In the genomic region with DNA sequence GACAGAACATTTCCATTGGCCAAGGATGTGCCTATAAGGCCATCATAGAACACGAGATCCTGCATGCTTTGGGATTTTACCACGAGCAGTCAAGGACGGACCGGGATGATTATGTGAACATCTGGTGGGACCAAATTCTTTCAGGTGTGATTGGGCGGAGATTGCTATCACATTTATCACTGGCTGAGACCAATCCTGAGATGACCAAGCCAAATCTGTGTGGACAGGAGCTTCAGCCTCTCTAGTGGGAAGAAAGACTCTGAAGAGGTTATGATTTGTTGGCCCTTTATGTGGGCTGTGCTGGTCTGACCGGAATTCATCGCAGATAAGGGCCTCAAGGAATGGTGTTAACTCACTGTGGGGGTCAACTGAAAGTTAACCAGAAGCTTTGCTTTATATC, we compare ENCODE assay signal across 38 cellular contexts. TPM values are rescaled to one million over a fixed set of nuclear protein-coding genes. Genes with fewer than 3 reads are reported as not detected.
"Had no signal": no experiment of that assay in that cellular context is flagged by ENCODE, and none has a peak within 500 bp of the region (broad histone marks: within the 10 kb centered on the region; RNA-seq: fewer than 3 reads in every experiment).

No MANE protein-coding gene starts in this region.

- ATAC-seq: activated CD4-positive, alpha-beta T cell treated with anti-CD3 and anti-CD28 coated beads for 36 hours; activated CD8-positive, alpha-beta memory T cell treated with anti-CD3 and anti-CD28 coated beads, Interleukin-2, amount 10 ng/mL, durations not matched to agents 7 days and 5 days; activated CD8-positive, alpha-beta T cell treated with anti-CD3 and anti-CD28 coated beads, Interleukin-2, amount 10 ng/mL, durations not matched to agents 7 days and 5 days; activated naive CD8-positive, alpha-beta T cell treated with anti-CD3 and anti-CD28 coated beads, Interleukin-2, amount 50 U/mL, for 24 hours; body of pancreas; T-helper 17 cell had no signal

- H3K4me3 ChIP-seq: adrenal gland, body of pancreas, cardiac muscle cell, coronary artery, dorsolateral prefrontal cortex, esophagus muscularis mucosa had no signal

- DNase-seq: activated CD4-positive, alpha-beta memory T cell treated with anti-CD3 and anti-CD28 coated beads for 36 hours; activated CD4-positive, alpha-beta T cell treated with anti-CD3 and anti-CD28 coated beads for 36 hours; activated CD4-positive, alpha-beta T cell treated with anti-CD3 and anti-CD28 coated beads, Interleukin-2, amount 10 ng/mL, durations not matched to agents 24 days and 14 days; activated CD4-positive, CD25-positive, alpha-beta regulatory T cell; activated CD4-positive, CD25-positive, alpha-beta regulatory T cell treated with anti-CD3 and anti-CD28 coated beads, Interleukin-2, amount 50 U/mL, for 72 hours; activated CD8-positive, alpha-beta memory T cell treated with anti-CD3 and anti-CD28 coated beads, Interleukin-2, amount 10 ng/mL, durations not matched to agents 7 days and 5 days; activated CD8-positive, alpha-beta memory T cell treated with anti-CD3 and anti-CD28 coated beads, Interleukin-2, amount 50 U/mL, for 4 hours; activated CD8-positive, alpha-beta T cell treated with anti-CD3 and anti-CD28 coated beads, Interleukin-2, amount 10 ng/mL, durations not matched to agents 7 days and 5 days; activated effector memory CD4-positive, alpha-beta T cell treated with anti-CD3 and anti-CD28 coated beads, Interleukin-2, amount 50 U/mL, for 16 hours; activated naive CD4-positive, alpha-beta T cell treated with anti-CD3 and anti-CD28 coated beads for 36 hours; activated naive CD8-positive, alpha-beta T cell treated with anti-CD3 and anti-CD28 coated beads for 36 hours; activated naive CD8-positive, alpha-beta T cell treated with anti-CD3 and anti-CD28 coated beads, Interleukin-2, amount 50 U/mL, for 24 hours; activated T-cell treated with anti-CD3 and anti-CD28 coated beads, Interleukin-2, amount 50 U/mL, for 1 hour; activated T-cell treated with anti-CD3 and anti-CD28 coated beads, Interleukin-2, amount 50 U/mL, for 48 hours; adrenal gland; amygdala; aorta; body of pancreas; central memory CD4-positive, alpha-beta T cell; cerebellar nuclear complex; dorsolateral prefrontal cortex; effector memory CD4-positive, alpha-beta T cell; endodermal cell; foreskin melanocyte; head of caudate nucleus; T-helper 1 cell; T-helper 17 cell; T1000 had no signal

- H3K4me1 Mint-ChIP-seq: activated CD4-positive, alpha-beta T cell treated with anti-CD3 and anti-CD28 coated beads for 36 hours; activated CD4-positive, alpha-beta T cell treated with anti-CD3 and anti-CD28 coated beads, Interleukin-2, amount 10 ng/mL, durations not matched to agents 24 days and 14 days; activated CD8-positive, alpha-beta memory T cell treated with anti-CD3 and anti-CD28 coated beads, Interleukin-2, amount 10 ng/mL, durations not matched to agents 7 days and 5 days; activated naive CD4-positive, alpha-beta T cell treated with anti-CD3 and anti-CD28 coated beads, Interleukin-2, amount 50 U/mL, for 24 hours; activated naive CD8-positive, alpha-beta T cell treated with anti-CD3 and anti-CD28 coated beads for 36 hours; activated naive CD8-positive, alpha-beta T cell treated with anti-CD3 and anti-CD28 coated beads, Interleukin-2, amount 50 U/mL, for 24 hours; T-helper 17 cell had no signal

- H3K27ac ChIP-seq: adrenal gland, body of pancreas, cardiac muscle cell, coronary artery, dorsolateral prefrontal cortex, esophagus muscularis mucosa had no signal

- H3K36me3 Mint-ChIP-seq: activated CD4-positive, alpha-beta memory T cell treated with anti-CD3 and anti-CD28 coated beads for 36 hours; activated CD8-positive, alpha-beta memory T cell treated with anti-CD3 and anti-CD28 coated beads, Interleukin-2, amount 10 ng/mL, durations not matched to agents 7 days and 5 days; activated naive CD4-positive, alpha-beta T cell treated with anti-CD3 and anti-CD28 coated beads, Interleukin-2, amount 50 U/mL, for 24 hours; activated naive CD8-positive, alpha-beta T cell treated with anti-CD3 and anti-CD28 coated beads for 36 hours had no signal

- H3K4me3 Mint-ChIP-seq: activated CD4-positive, alpha-beta memory T cell treated with anti-CD3 and anti-CD28 coated beads for 36 hours; activated CD4-positive, alpha-beta T cell treated with anti-CD3 and anti-CD28 coated beads for 36 hours; activated CD4-positive, alpha-beta T cell treated with anti-CD3 and anti-CD28 coated beads, Interleukin-2, amount 10 ng/mL, durations not matched to agents 24 days and 14 days; activated CD8-positive, alpha-beta memory T cell treated with anti-CD3 and anti-CD28 coated beads, Interleukin-2, amount 10 ng/mL, durations not matched to agents 7 days and 5 days; activated CD8-positive, alpha-beta T cell treated with anti-CD3 and anti-CD28 coated beads, Interleukin-2, amount 10 ng/mL, durations not matched to agents 7 days and 5 days; activated naive CD4-positive, alpha-beta T cell treated with anti-CD3 and anti-CD28 coated beads for 36 hours; activated naive CD4-positive, alpha-beta T cell treated with anti-CD3 and anti-CD28 coated beads, Interleukin-2, amount 50 U/mL, for 24 hours; activated naive CD8-positive, alpha-beta T cell treated with anti-CD3 and anti-CD28 coated beads for 36 hours; activated naive CD8-positive, alpha-beta T cell treated with anti-CD3 and anti-CD28 coated beads, Interleukin-2, amount 50 U/mL, for 24 hours; activated T-helper 1 cell treated with anti-CD3 and anti-CD28 coated beads, Interleukin-12 subunit alpha, Interleukin-12 subunit beta, Interleukin-2, Interleukin-4 antibody, amounts not matched to agents 30 ng/mL and 10 ng/mL and 1 ng/mL, durations not matched to agents 14 hours and 24 hours and 36 hours; dendritic cell treated with granulocyte-macrophage colony-stimulating factor and Interleukin-4, amounts not matched to agents 40 ng/mL and 50 ng/mL, for 4 days; endodermal cell; T-helper 17 cell; T-helper 2 cell treated with Interferon-gamma antibody and Interleukin-4, amounts not matched to agents 5 μg/mL and 100 μg/mL, for 36 hours had no signal

- H3K36me3 ChIP-seq: adrenal gland, cardiac muscle cell, esophagus muscularis mucosa had no signal

- H3K9me3 ChIP-seq: adrenal gland, body of pancreas, esophagus muscularis mucosa had no signal

- H3K9me3 Mint-ChIP-seq: activated CD4-positive, alpha-beta memory T cell treated with anti-CD3 and anti-CD28 coated beads for 36 hours; activated CD4-positive, alpha-beta T cell treated with anti-CD3 and anti-CD28 coated beads, Interleukin-2, amount 10 ng/mL, durations not matched to agents 24 days and 14 days; activated naive CD4-positive, alpha-beta T cell treated with anti-CD3 and anti-CD28 coated beads for 36 hours; activated naive CD8-positive, alpha-beta T cell treated with anti-CD3 and anti-CD28 coated beads for 36 hours; activated naive CD8-positive, alpha-beta T cell treated with anti-CD3 and anti-CD28 coated beads, Interleukin-2, amount 50 U/mL, for 24 hours; activated T-helper 1 cell treated with anti-CD3 and anti-CD28 coated beads, Interleukin-12 subunit alpha, Interleukin-12 subunit beta, Interleukin-2, Interleukin-4 antibody, amounts not matched to agents 30 ng/mL and 10 ng/mL and 1 ng/mL, durations not matched to agents 14 hours and 24 hours and 36 hours; activated T-helper 2 cell treated with anti-CD3 and anti-CD28 coated beads, Interferon-gamma antibody, Interleukin-2, Interleukin-4, amounts not matched to agents 10 μg/mL and 5 μg/mL and 100 μg/mL, durations not matched to agents 14 hours and 24 hours and 36 hours; dendritic cell treated with granulocyte-macrophage colony-stimulating factor and Interleukin-4, amounts not matched to agents 40 ng/mL and 50 ng/mL, for 4 days; endodermal cell; T-helper 2 cell treated with Interferon-gamma antibody and Interleukin-4, amounts not matched to agents 5 μg/mL and 100 μg/mL, for 36 hours had no signal

- H3K27me3 ChIP-seq: adrenal gland, body of pancreas, cardiac muscle cell had no signal

- H3K4me1 ChIP-seq: adrenal gland, body of pancreas, esophagus muscularis mucosa had no signal

- H3K27ac Mint-ChIP-seq: activated CD4-positive, alpha-beta memory T cell treated with anti-CD3 and anti-CD28 coated beads for 36 hours; activated CD4-positive, alpha-beta T cell treated with anti-CD3 and anti-CD28 coated beads for 36 hours; activated CD4-positive, alpha-beta T cell treated with anti-CD3 and anti-CD28 coated beads, Interleukin-2, amount 10 ng/mL, durations not matched to agents 24 days and 14 days; activated CD8-positive, alpha-beta memory T cell treated with anti-CD3 and anti-CD28 coated beads, Interleukin-2, amount 10 ng/mL, durations not matched to agents 7 days and 5 days; activated CD8-positive, alpha-beta T cell treated with anti-CD3 and anti-CD28 coated beads, Interleukin-2, amount 10 ng/mL, durations not matched to agents 7 days and 5 days; activated naive CD4-positive, alpha-beta T cell treated with anti-CD3 and anti-CD28 coated beads for 36 hours; activated naive CD4-positive, alpha-beta T cell treated with anti-CD3 and anti-CD28 coated beads, Interleukin-2, amount 50 U/mL, for 24 hours; activated naive CD8-positive, alpha-beta T cell treated with anti-CD3 and anti-CD28 coated beads for 36 hours; activated naive CD8-positive, alpha-beta T cell treated with anti-CD3 and anti-CD28 coated beads, Interleukin-2, amount 50 U/mL, for 24 hours; activated T-helper 1 cell treated with anti-CD3 and anti-CD28 coated beads, Interleukin-12 subunit alpha, Interleukin-12 subunit beta, Interleukin-2, Interleukin-4 antibody, amounts not matched to agents 30 ng/mL and 10 ng/mL and 1 ng/mL, durations not matched to agents 14 hours and 24 hours and 36 hours; activated T-helper 2 cell treated with anti-CD3 and anti-CD28 coated beads, Interferon-gamma antibody, Interleukin-2, Interleukin-4, amounts not matched to agents 10 μg/mL and 5 μg/mL and 100 μg/mL, durations not matched to agents 14 hours and 24 hours and 36 hours; dendritic cell treated with granulocyte-macrophage colony-stimulating factor and Interleukin-4, amounts not matched to agents 40 ng/mL and 50 ng/mL, for 4 days; endodermal cell; T-helper 17 cell; T-helper 2 cell treated with Interferon-gamma antibody and Interleukin-4, amounts not matched to agents 5 μg/mL and 100 μg/mL, for 36 hours had no signal

RNA-seq across cellular contexts. Expression of a gene that starts 26.4 kb away (rescaled TPM):
- total RNA-seq: activated CD4-positive, alpha-beta memory T cell treated with anti-CD3 and anti-CD28 coated beads for 36 hours; activated CD4-positive, alpha-beta T cell treated with anti-CD3 and anti-CD28 coated beads for 36 hours; activated CD4-positive, alpha-beta T cell treated with anti-CD3 and anti-CD28 coated beads, Interleukin-2, amount 10 ng/mL, durations not matched to agents 24 days and 14 days; activated CD8-positive, alpha-beta memory T cell treated with anti-CD3 and anti-CD28 coated beads for 36 hours; activated CD8-positive, alpha-beta memory T cell treated with anti-CD3 and anti-CD28 coated beads, Interleukin-2, amount 10 ng/mL, durations not matched to agents 7 days and 5 days; activated CD8-positive, alpha-beta T cell treated with anti-CD3 and anti-CD28 coated beads, Interleukin-2, amount 10 ng/mL, durations not matched to agents 7 days and 5 days; activated naive CD4-positive, alpha-beta T cell treated with anti-CD3 and anti-CD28 coated beads for 36 hours; activated naive CD8-positive, alpha-beta T cell treated with anti-CD3 and anti-CD28 coated beads for 36 hours; activated T-helper 1 cell treated with anti-CD3 and anti-CD28 coated beads, Interleukin-12 subunit alpha, Interleukin-12 subunit beta, Interleukin-2, Interleukin-4 antibody, amounts not matched to agents 30 ng/mL and 10 ng/mL and 1 ng/mL, durations not matched to agents 14 hours and 24 hours and 36 hours; activated T-helper 2 cell treated with anti-CD3 and anti-CD28 coated beads, Interferon-gamma antibody, Interleukin-2, Interleukin-4, amounts not matched to agents 10 μg/mL and 5 μg/mL and 100 μg/mL, durations not matched to agents 14 hours and 24 hours and 36 hours; adrenal gland; aorta; body of pancreas; cardiac muscle cell; endodermal cell; epithelial cell of proximal tubule; T-helper 17 cell had no signal
- polyA plus RNA-seq: cardiac muscle cell had no signal
